In the genomic region with DNA sequence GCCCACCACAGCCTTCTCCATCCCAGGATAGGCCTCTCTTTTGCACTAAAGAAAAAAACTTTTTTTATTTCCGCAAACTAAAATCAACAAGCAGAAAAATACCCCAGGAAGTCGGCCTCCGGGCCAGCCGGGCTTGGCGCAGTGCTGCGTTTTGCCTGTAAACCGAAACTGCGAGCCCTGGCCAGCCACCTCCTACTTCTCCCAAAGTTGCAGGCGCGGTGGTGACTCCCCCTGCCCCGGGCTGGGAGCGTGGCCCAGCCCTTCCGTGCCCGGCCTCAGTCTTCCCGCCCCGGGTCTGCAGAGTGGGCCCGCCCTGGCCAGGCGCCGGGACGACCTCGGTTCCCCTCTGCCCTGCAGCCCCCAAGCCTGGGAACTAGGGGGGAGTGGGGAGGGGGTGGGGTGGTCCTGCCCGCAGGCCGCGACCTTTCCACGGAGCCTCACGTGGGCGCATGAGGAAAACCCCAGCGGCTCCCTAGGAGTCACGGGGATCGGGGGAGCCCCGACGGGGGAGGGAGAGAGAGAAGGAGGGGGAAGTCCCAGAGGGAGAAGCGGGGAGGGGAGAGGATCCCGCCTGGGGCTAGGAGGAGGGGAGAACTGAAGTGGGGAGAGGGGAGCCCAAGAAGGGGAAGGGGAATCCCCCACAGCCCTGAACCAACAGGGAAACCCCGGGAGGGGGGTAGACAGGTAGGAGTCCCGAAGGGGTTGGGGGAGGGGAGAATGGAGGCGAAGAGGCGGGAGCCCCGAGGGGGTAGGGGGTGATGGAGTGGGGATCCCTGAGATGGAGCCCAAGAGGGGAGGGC, we compare ENCODE assay signal across 8 cellular contexts. TPM values are rescaled to one million over a fixed set of nuclear protein-coding genes. Genes with fewer than 3 reads are reported as not detected.
DNase-seq lines count a peak whose midpoint lies in the region; TF ChIP-seq lines count a peak whose summit lies in the region.

No MANE protein-coding gene starts in this region.

- H3K4me1 Mint-ChIP-seq in CD14-positive monocyte, result peaks cover 21% of the 10 kb centered on the region

- H3K9me3 ChIP-seq in Loucy (ENCODE audit: insufficient read depth, low read depth, low read length), result no peaks in the 10 kb centered on the region
- peaks cover 0 to 5% of the 10 kb centered on the region in 2 donors for H3K9me3 ChIP-seq in esophagus (ENCODE audit: control insufficient read depth in 2 of 2, insufficient read depth in 1 of 2, low read depth in 1 of 2, low read length in 1 of 2)
- no peaks in the 10 kb centered on the region for H3K9me3 ChIP-seq in mucosa of stomach (ENCODE audit: control insufficient read depth, low read length)

- peaks cover 22% of the 10 kb centered on the region for H4K20me1 ChIP-seq in Loucy (ENCODE audit: insufficient read depth, low read length, poor library complexity, severe bottlenecking)

- intact Hi-C loops in CD14-positive monocyte (cut with micrococcal nuclease), result loop anchor here (2.0 to 5.0 kb wide), 4 partner anchors 16 to 158 kb away; no protein-coding TSS in a partner anchor

- H3K9ac ChIP-seq in Loucy (ENCODE audit: low read depth, low read length, poor library complexity, severe bottlenecking), result peak overlapping the region; percentile 81
- H3K9ac ChIP-seq in mucosa of stomach (ENCODE audit: low read length), result peak overlapping the region; percentile 94

- H2AFZ ChIP-seq in Loucy (ENCODE audit: low read length), result 0 out of 2 replicates have a peak overlapping the region, but pooled peaks have one; percentile 32

- DNase-seq in CD14-positive monocyte (ENCODE audit: low spot score) (peak; percentile 88), superior temporal gyrus (ENCODE audit: extremely low spot score) (peak; percentile 14), NCI-H1436 (lab: John Stamatoyannopoulos, UW) (no peak), DMS153 treated with DMSO at 0.1 percent for 48 hours (lab: John Stamatoyannopoulos, UW; ENCODE audit: unreplicated experiment) (no peak)
- DNase-seq in activated CD8-positive, alpha-beta memory T cell treated with anti-CD3 and anti-CD28 coated beads, Interleukin-2, amount 50 U/mL, for 48 hours, result peak; percentile 74

- 3 to 4% methylated on average over 39 of the region's 39 CpGs for WGBS in esophagus, 2 donors

- H3K4me1 ChIP-seq in Loucy (ENCODE audit: insufficient read depth, low read length, poor library complexity, severe bottlenecking) (peaks cover 26% of the 10 kb centered on the region), esophagus (ENCODE audit: control insufficient read depth in 2 of 2, insufficient read depth in 2 of 2, low read length in 1 of 2) (peaks cover 0 to 5% of the 10 kb centered on the region in 2 donors), mucosa of stomach (ENCODE audit: control insufficient read depth, insufficient read depth, low read length) (peaks cover 32% of the 10 kb centered on the region)

- peaks cover 12 to 19% (median 16%) of the 10 kb centered on the region in 7 donors for H3K9me3 Mint-ChIP-seq in CD14-positive monocyte

- peaks cover 16 to 19% of the 10 kb centered on the region in 2 donors for H3K36me3 Mint-ChIP-seq in CD14-positive monocyte

- no peaks in the 10 kb centered on the region for H3K9me2 ChIP-seq in Loucy (replicated peaks; ENCODE audit: low read depth, low read length)

- peak overlapping the region; percentile 99 to 100 for H3K4me3 Mint-ChIP-seq in CD14-positive monocyte

- H3K36me3 ChIP-seq in Loucy (ENCODE audit: insufficient read depth, low read length) (no peaks in the 10 kb centered on the region), esophagus (ENCODE audit: control insufficient read depth in 2 of 2, insufficient read depth in 2 of 2, low read length in 1 of 2) (no peaks in the 10 kb centered on the region), mucosa of stomach (ENCODE audit: control insufficient read depth, insufficient read depth, low read length) (no peaks in the 10 kb centered on the region)

- H3K27me3 ChIP-seq in Loucy (ENCODE audit: insufficient read depth, low read length, poor library complexity, severe bottlenecking) (no peaks in the 10 kb centered on the region), esophagus (ENCODE audit: control insufficient read depth in 1 of 2, insufficient read depth in 2 of 2, low read length in 2 of 2) (no peaks in the 10 kb centered on the region), mucosa of stomach (ENCODE audit: control insufficient read depth, insufficient read depth, low read length) (no peaks in the 10 kb centered on the region)

- H3K27me3 Mint-ChIP-seq in CD14-positive monocyte (ENCODE audit: low read depth in 3 of 3), result peaks cover 2 to 11% (median 3%) of the 10 kb centered on the region in 3 donors

- peak overlapping the region; percentile 94 to 95 for H3K27ac ChIP-seq in esophagus (ENCODE audit: low read depth in 2 of 2, low read length in 1 of 2)

- no peaks in the 10 kb centered on the region for H3F3A ChIP-seq in Loucy (ENCODE audit: low read depth)

- peak overlapping the region; percentile 91 to 96 (median 94) for H3K27ac Mint-ChIP-seq in CD14-positive monocyte

- H3K79me2 ChIP-seq in Loucy (ENCODE audit: insufficient read depth, low read length), result peaks cover 21% of the 10 kb centered on the region

- H3K4me3 ChIP-seq in Loucy (ENCODE audit: low read length, poor library complexity, severe bottlenecking) (peak overlapping the region; percentile 80), esophagus (ENCODE audit: low read depth in 1 of 2, low read length in 2 of 2) (peak overlapping the region; percentile 48 to 91), mucosa of stomach (ENCODE audit: low read length) (peak overlapping the region; percentile 50)

- peak overlapping the region; percentile 80 for H3K4me2 ChIP-seq in Loucy (ENCODE audit: low read depth, low read length, poor library complexity, severe bottlenecking)

- TF ChIP-seq CTCF in CD14-positive monocyte (IDR thresholded peaks at IDR 0.05) (no peak), Loucy (conservative IDR thresholded peaks at IDR 0.05; ENCODE audit: low read length) (no peak)

RNA-seq across cellular contexts. Expression of a gene that starts 3.0 kb away (rescaled TPM):
- polyA plus RNA-seq in CD14-positive monocyte (10 to 100 TPM; 67.4 to 76.2 TPM), esophagus (10 to 100 TPM; 37.6 to 62.6 TPM)

RNA-seq across cellular contexts. Expression of a gene that starts 22.2 kb away (rescaled TPM):
- polyA plus RNA-seq in CD14-positive monocyte, result 1 to 10 TPM; 2.3 to 4.2 TPM
- 10 to 100 TPM; 23.2 to 32.3 TPM for polyA plus RNA-seq in esophagus

RNA-seq across cellular contexts. Expression of a gene that starts 51.6 kb away (rescaled TPM):
- 10 to 100 TPM; 72.4 to 89.3 TPM for polyA plus RNA-seq in CD14-positive monocyte
- polyA plus RNA-seq in esophagus, result 10 to 100 TPM; 52.0 to 86.8 TPM

Comparison
In these comparisons a context has a peak if more than half of its experiments do, and no peak if none do; other contexts are left out.
1. DNase-seq: peak in CD14-positive monocyte (single experiment), activated CD8-positive, alpha-beta memory T cell treated with anti-CD3 and anti-CD28 coated beads, Interleukin-2, amount 50 U/mL, for 48 hours (single experiment) and superior temporal gyrus (single experiment); none in NCI-H1436 (single experiment) and DMS153 treated with DMSO at 0.1 percent for 48 hours (single experiment).
2. RNA of a gene that starts 22.2 kb away (polyA plus RNA-seq): 23.2 to 32.3 TPM in esophagus; 2.3 to 4.2 TPM in CD14-positive monocyte; every median in the first group is over 4 times any median in the second.
3. Peak in every context shown above with its lines, with median percentiles within 50 percentile points of each other: H3K4me3 ChIP-seq.